In genomic region chr3:167882057-167882667, GRCh38 we compare ENCODE assay signal across 8 cellular contexts.
DNase-seq lines count a peak whose midpoint lies in the region; ATAC-seq, FAIRE-seq and TF ChIP-seq lines count a peak whose summit lies in the region.

No MANE protein-coding gene starts in this region.

- no peak for FAIRE-seq in D721Med (lab: Jason Lieb, UNC)
- peak; percentile 47 for FAIRE-seq in GM12878 (lab: Jason Lieb, UNC)

- H3K79me2 ChIP-seq in GM12878 (ENCODE audit: control insufficient read depth, insufficient read depth, low read length) = no peaks in the 10 kb centered on the region

- ATAC-seq in GM19395 (IDR thresholded peaks at IDR 0.05; ENCODE audit: unreplicated experiment) (peak; percentile 89), HG03378 (IDR thresholded peaks at IDR 0.05; ENCODE audit: unreplicated experiment) (peak; percentile 94), GM12878 (peak; percentile 77)

- RAD21 ChIA-PET in GM12878 (lab: Charles Lee; ENCODE audit: unreplicated experiment) = interaction anchor here (0.6 to 4.3 kb wide), 17 partner anchors 16 to 1044 kb away, joined by 3 to 65 read pairs (median 4); partner anchors contain the start of gene ZBBX

- peaks cover 0 to 3% of the 10 kb centered on the region in 2 experiments; a peak in 1 of 4 replicates for H3K27me3 ChIP-seq in GM12878 (replicated peaks in 1 of 2; ENCODE audit: control insufficient read depth in 2 of 2, insufficient read depth in 2 of 2, low read length in 1 of 2)
- H3K27me3 ChIP-seq in kidney epithelial cell (ENCODE audit: control insufficient read depth, insufficient read depth, low read length) = no peaks in the 10 kb centered on the region
- no peaks in the 10 kb centered on the region for H3K27me3 ChIP-seq in vagina

- no peak for TF ChIP-seq EP300 in GM12878 (IDR thresholded peaks at IDR 0.05; ENCODE audit: borderline replicate concordance in 1 of 2, control insufficient read depth in 1 of 2, low read depth in 2 of 2, low read length in 2 of 2)

- no peaks in the 10 kb centered on the region for H3K4me1 ChIP-seq in GM12878 (ENCODE audit: control insufficient read depth, insufficient read depth, low read length)
- peaks cover under 1% of the 10 kb centered on the region for H3K4me1 ChIP-seq in vagina

- no peaks in the 10 kb centered on the region for H4K20me1 ChIP-seq in GM12878 (ENCODE audit: control insufficient read depth, insufficient read depth)

- H3K9me3 ChIP-seq in GM12878 (replicated peaks; ENCODE audit: control insufficient read depth, insufficient read depth, low read length) (no peaks in the 10 kb centered on the region), vagina (no peaks in the 10 kb centered on the region)

- TF ChIP-seq POLR2A in GM12878 (IDR thresholded peaks at IDR 0.05; ENCODE audit: low read depth, low read length) (no peak), vagina (IDR thresholded peaks at IDR 0.05) (no peak)

- no peak overlapping the region for H2AFZ ChIP-seq in GM12878 (ENCODE audit: control insufficient read depth, low read depth, low read length)

- H3K27ac ChIP-seq in GM12878 (ENCODE audit: control insufficient read depth, insufficient read depth) (no peak overlapping the region), vagina (no peak overlapping the region)

- H3K4me2 ChIP-seq in GM12878 (ENCODE audit: control insufficient read depth, insufficient read depth) = no peak overlapping the region

- TF ChIP-seq CTCF in D721Med (IDR thresholded peaks at IDR 0.05; ENCODE audit: insufficient read depth, missing control alignments) (peak; percentile 72), GM12878 (IDR thresholded peaks at IDR 0.05 in 2 of 3, conservative IDR thresholded peaks at IDR 0.05 in 1 of 3; ENCODE audit: control insufficient read depth in 2 of 3, extremely low read depth in 1 of 3, insufficient read depth in 1 of 3, low read depth in 3 of 3, low read length in 3 of 3) (peak; percentile 37 to 63 (median 52); a peak in 5 of 6 replicates), kidney epithelial cell (IDR thresholded peaks at IDR 0.05; ENCODE audit: insufficient read depth, low read length, poor library complexity, severe bottlenecking) (peak; percentile 51), vagina (IDR thresholded peaks at IDR 0.05) (peak; percentile 31 to 57 (median 47))

- BruUV-seq in GM12878 (replicated peaks; lab: Mats Ljungman, UMichigan) = no TSS peak

- DNase-seq in D721Med (ENCODE audit: insufficient read length, low spot score) (no peak), NCI-H446 treated with DMSO at 0.1 percent for 48 hours (lab: John Stamatoyannopoulos, UW) (peak; percentile 59), GM12878 (ENCODE audit: low read depth, low spot score) (no peak), kidney epithelial cell (ENCODE audit: low read depth) (peak; percentile 4), vagina (ENCODE audit: extremely low spot score in 2 of 2) (no peak)
- no peak for DNase-seq in activated CD4-positive, alpha-beta T cell treated with anti-CD3 and anti-CD28 coated beads, Interleukin-2, amount 50 U/mL, for 4 hours

- peak; percentile 73 for TF ChIP-seq RAD21 in GM12878 (IDR thresholded peaks at IDR 0.05; ENCODE audit: insufficient read depth, low read depth, low read length)

- POLR2A ChIA-PET in GM12878 (lab: Charles Lee) = no interaction called here

- H3K36me3 ChIP-seq in GM12878 (ENCODE audit: control insufficient read depth in 2 of 2, insufficient read depth in 2 of 2, low read length in 1 of 2) (no peaks in the 10 kb centered on the region), kidney epithelial cell (ENCODE audit: control insufficient read depth, insufficient read depth, low read length) (no peaks in the 10 kb centered on the region), vagina (no peaks in the 10 kb centered on the region)

- WGBS in GM12878 (ENCODE audit: insufficient coverage, insufficient replicate concordance, low lambda C conversion rate, missing lambda C conversion rate) = 0% methylated on average over 1 of the region's 1 CpG

- CTCF ChIA-PET in GM12878 (lab: Yijun Ruan, JAX) = interaction anchor here (0.6 to 5.1 kb wide), 35 partner anchors 8 to 1045 kb away, joined by 3 to 111 read pairs (median 4); partner anchors contain the start of genes SERPINI1 and ZBBX

- no peak overlapping the region for H3K9ac ChIP-seq in GM12878 (ENCODE audit: control insufficient read depth, insufficient read depth, low read length)

- in situ Hi-C loops in GM12878 (cut with MboI) = no loop called here

- SMC1A ChIA-PET in GM12878 (lab: Charles Lee; ENCODE audit: uncharacterized antibody, unreplicated experiment) = interaction anchor here (0.7 to 2.8 kb wide), 27 partner anchors 10 to 781 kb away, joined by 3 to 34 read pairs (median 4); partner anchors contain the start of genes WDR49 and ZBBX

- intact Hi-C loops in GM12878 (cut with micrococcal nuclease; ENCODE audit: unreplicated experiment) (loop anchor here (1.0 to 10.0 kb wide), 4 partner anchors 150 to 502 kb away; partner anchors contain the start of genes PDCD10 and ZBBX), vagina (cut with DNase I) (no loop called here)

- H3K4me3 ChIP-seq in GM12878 = no peak overlapping the region
- H3K4me3 ChIP-seq in kidney epithelial cell (ENCODE audit: low read depth, low read length) = no peak overlapping the region
- H3K4me3 ChIP-seq in vagina = no peak overlapping the region

TF ChIP-seq in GM12878, 131 proteins besides CTCF, POLR2A, EP300 and RAD21 (continues in another document):
- TF ChIP-seq ZNF592 (IDR thresholded peaks at IDR 0.05) (0 out of 2 replicates have a peak, but pooled peaks have one; percentile 59), RELB (IDR thresholded peaks at IDR 0.05; ENCODE audit: low read depth) (no peak), FOXM1 (IDR thresholded peaks at IDR 0.05; ENCODE audit: low read depth, low read length) (no peak), LARP7 (IDR thresholded peaks at IDR 0.05) (no peak), SMC3 (IDR thresholded peaks at IDR 0.05; ENCODE audit: borderline replicate concordance, low read length) (peak; percentile 46; the same call in 1 of the 2 replicates), ZBED1 (IDR thresholded peaks at IDR 0.05; ENCODE audit: borderline replicate concordance) (no peak), MXI1 (IDR thresholded peaks at IDR 0.05; ENCODE audit: low read depth, low read length) (no peak), TAF1 (IDR thresholded peaks at IDR 0.05; ENCODE audit: borderline replicate concordance, low read depth, low read length) (no peak), YY1 (IDR thresholded peaks at IDR 0.05; ENCODE audit: low read depth, low read length) (no peak)
- TF ChIP-seq, protein P1, sequence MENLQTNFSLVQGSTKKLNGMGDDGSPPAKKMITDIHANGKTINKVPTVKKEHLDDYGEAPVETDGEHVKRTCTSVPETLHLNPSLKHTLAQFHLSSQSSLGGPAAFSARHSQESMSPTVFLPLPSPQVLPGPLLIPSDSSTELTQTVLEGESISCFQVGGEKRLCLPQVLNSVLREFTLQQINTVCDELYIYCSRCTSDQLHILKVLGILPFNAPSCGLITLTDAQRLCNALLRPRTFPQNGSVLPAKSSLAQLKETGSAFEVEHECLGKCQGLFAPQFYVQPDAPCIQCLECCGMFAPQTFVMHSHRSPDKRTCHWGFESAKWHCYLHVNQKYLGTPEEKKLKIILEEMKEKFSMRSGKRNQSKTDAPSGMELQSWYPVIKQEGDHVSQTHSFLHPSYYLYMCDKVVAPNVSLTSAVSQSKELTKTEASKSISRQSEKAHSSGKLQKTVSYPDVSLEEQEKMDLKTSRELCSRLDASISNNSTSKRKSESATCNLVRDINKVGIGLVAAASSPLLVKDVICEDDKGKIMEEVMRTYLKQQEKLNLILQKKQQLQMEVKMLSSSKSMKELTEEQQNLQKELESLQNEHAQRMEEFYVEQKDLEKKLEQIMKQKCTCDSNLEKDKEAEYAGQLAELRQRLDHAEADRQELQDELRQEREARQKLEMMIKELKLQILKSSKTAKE (IDR thresholded peaks at IDR 0.05; ENCODE audit: low read depth, poor library complexity, severe bottlenecking) = no peak

Comparison
In these comparisons a context has a peak if more than half of its experiments do, and no peak if none do; other contexts are left out.
1. DNase-seq: peak in NCI-H446 treated with DMSO at 0.1 percent for 48 hours (single experiment) and kidney epithelial cell (single experiment); none in D721Med (single experiment), GM12878 (single experiment), vagina (0 of 2) and activated CD4-positive, alpha-beta T cell treated with anti-CD3 and anti-CD28 coated beads, Interleukin-2, amount 50 U/mL, for 4 hours (0 of 2).
2. Peak in every context shown above with its lines, with median percentiles within 50 percentile points of each other: CTCF ChIP-seq and ATAC-seq.